ENCODE assay signal across 8 cellular contexts in genomic region chr14:61320806-61321384, GRCh38. TPM values are rescaled to one million over a fixed set of nuclear protein-coding genes. Genes with fewer than 3 reads are reported as not detected.
A peak's percentile ranks its signal among the peaks of the same experiment; 100 is the strongest.
DNase-seq lines count a peak whose midpoint lies in the region; ATAC-seq and TF ChIP-seq lines count a peak whose summit lies in the region.

No MANE protein-coding gene starts in this region.

- ATAC-seq in activated CD8-positive, alpha-beta T cell treated with anti-CD3 and anti-CD28 coated beads, Interleukin-2, amount 10 ng/mL, durations not matched to agents 7 days and 5 days = no peak
- no peak for ATAC-seq in HG02970 (IDR thresholded peaks at IDR 0.05; ENCODE audit: low FRiP score, unreplicated experiment)

- H3K4me3 ChIP-seq in HFF-Myc (replicated peaks; ENCODE audit: low read depth, low read length) (peak overlapping the region; percentile 39), hepatocyte (peak overlapping the region; percentile 83), spleen (peak overlapping the region; percentile 61 to 85 (median 70)), OCI-LY7 (ENCODE audit: low read depth, low read length, poor library complexity, severe bottlenecking) (no peak overlapping the region)

- peaks cover 16% of the 10 kb centered on the region for H3K4me1 Mint-ChIP-seq in activated CD8-positive, alpha-beta T cell treated with anti-CD3 and anti-CD28 coated beads, Interleukin-2, amount 10 ng/mL, durations not matched to agents 7 days and 5 days (ENCODE audit: low read depth)

- intact Hi-C loops in spleen (cut with DNase I; ENCODE audit: low total_unique reads) = no loop called here
- intact Hi-C loops in OCI-LY7 (cut with micrococcal nuclease; ENCODE audit: unreplicated experiment) = no loop called here

- H3K27me3 Mint-ChIP-seq in activated CD8-positive, alpha-beta T cell treated with anti-CD3 and anti-CD28 coated beads, Interleukin-2, amount 10 ng/mL, durations not matched to agents 7 days and 5 days (ENCODE audit: low read depth) = no peaks in the 10 kb centered on the region

- CTCF ChIA-PET in activated CD8-positive, alpha-beta T cell treated with anti-CD3 and anti-CD28 coated beads, Interleukin-2, amount 10 ng/mL, durations not matched to agents 7 days and 5 days (lab: Charles Lee) = interaction anchor here (0.6 to 5.4 kb wide), 6 partner anchors 9 to 69 kb away, joined by 3 to 51 read pairs (median 4); no protein-coding TSS in a partner anchor
- CTCF ChIA-PET in OCI-LY7 (lab: Charles Lee; ENCODE audit: unreplicated experiment) = no interaction called here

- BruUV-seq in OCI-LY7 (replicated peaks; lab: Mats Ljungman, UMichigan) = no TSS peak

- H3K36me3 Mint-ChIP-seq in activated CD8-positive, alpha-beta T cell treated with anti-CD3 and anti-CD28 coated beads, Interleukin-2, amount 10 ng/mL, durations not matched to agents 7 days and 5 days (ENCODE audit: low read depth) = peaks cover 37% of the 10 kb centered on the region

- H2AFZ ChIP-seq in hepatocyte = peak overlapping the region; percentile 98
- H2AFZ ChIP-seq in OCI-LY7 (ENCODE audit: low read length) = no peak overlapping the region

- H4K20me1 ChIP-seq in hepatocyte (ENCODE audit: insufficient read depth, poor library complexity, severe bottlenecking) (no peaks in the 10 kb centered on the region), OCI-LY7 (ENCODE audit: insufficient read depth, low read length) (no peaks in the 10 kb centered on the region)

- no peaks in the 10 kb centered on the region for H3K36me3 ChIP-seq in hepatocyte (replicated peaks; ENCODE audit: insufficient read depth, low read depth)
- no peaks in the 10 kb centered on the region for H3K36me3 ChIP-seq in spleen
- no peaks in the 10 kb centered on the region for H3K36me3 ChIP-seq in OCI-LY7 (ENCODE audit: insufficient read depth, low read length)

- H3K9me2 ChIP-seq in hepatocyte (replicated peaks; ENCODE audit: insufficient read depth) (no peaks in the 10 kb centered on the region), OCI-LY7 (ENCODE audit: insufficient read depth, low read length) (no peaks in the 10 kb centered on the region)

- H3K9me3 ChIP-seq in hepatocyte (ENCODE audit: low read depth) = no peaks in the 10 kb centered on the region
- peaks cover 0 to 4% (median 0%) of the 10 kb centered on the region in 8 donors for H3K9me3 ChIP-seq in spleen
- no peaks in the 10 kb centered on the region for H3K9me3 ChIP-seq in OCI-LY7 (ENCODE audit: low read length)

- no peaks in the 10 kb centered on the region for H3K9me3 Mint-ChIP-seq in activated CD8-positive, alpha-beta T cell treated with anti-CD3 and anti-CD28 coated beads, Interleukin-2, amount 10 ng/mL, durations not matched to agents 7 days and 5 days (ENCODE audit: insufficient read depth)

- H3K79me2 ChIP-seq in hepatocyte (no peaks in the 10 kb centered on the region), OCI-LY7 (ENCODE audit: insufficient read depth, low read depth, low read length) (no peaks in the 10 kb centered on the region)

- 40% methylated on average over 25 of the region's 29 CpGs for WGBS in hepatocyte (ENCODE audit: low lambda C conversion rate, missing lambda C conversion rate)
- 28 to 49% (median 37%) methylated on average over 16 to 29 of the region's 29 CpGs for WGBS in spleen, 5 donors

- TF ChIP-seq CTCF in HFF-Myc (IDR thresholded peaks at IDR 0.05; ENCODE audit: low read depth, low read length, missing control alignments) (no peak), hepatocyte (IDR thresholded peaks at IDR 0.05; ENCODE audit: poor library complexity) (no peak), spleen (IDR thresholded peaks at IDR 0.05 in 8 of 11, conservative IDR thresholded peaks at IDR 0.05 in 3 of 11) (no peak), OCI-LY7 (conservative IDR thresholded peaks at IDR 0.05; ENCODE audit: low read length) (no peak)

- POLR2A ChIA-PET in activated CD8-positive, alpha-beta T cell treated with anti-CD3 and anti-CD28 coated beads, Interleukin-2, amount 10 ng/mL, durations not matched to agents 7 days and 5 days (lab: Charles Lee) = interaction anchor here (0.6 to 9.2 kb wide), 16 partner anchors 14 to 374 kb away, joined by 3 to 223 read pairs (median 6); partner anchors contain the start of gene HIF1A
- POLR2A ChIA-PET in OCI-LY7 (lab: Charles Lee) = no interaction called here

- H3K4me1 ChIP-seq in hepatocyte (ENCODE audit: insufficient read depth) (peaks cover 6% of the 10 kb centered on the region), spleen (peaks cover 0 to 51% (median 19%) of the 10 kb centered on the region in 6 donors), OCI-LY7 (ENCODE audit: insufficient read depth, low read length, poor library complexity, severe bottlenecking) (no peaks in the 10 kb centered on the region)

- H3K27me3 ChIP-seq in hepatocyte = peaks cover 26% of the 10 kb centered on the region
- peaks cover 0 to 29% (median 0%) of the 10 kb centered on the region in 7 donors for H3K27me3 ChIP-seq in spleen (replicated peaks in 1 of 7)

- TF ChIP-seq POLR2A in spleen (IDR thresholded peaks at IDR 0.05) = no peak

- peak overlapping the region; percentile 57 for H3K4me3 Mint-ChIP-seq in activated CD8-positive, alpha-beta T cell treated with anti-CD3 and anti-CD28 coated beads, Interleukin-2, amount 10 ng/mL, durations not matched to agents 7 days and 5 days

- DNase-seq in HFF-Myc (ENCODE audit: extremely low read depth, low read depth) (no peak), hepatocyte (ENCODE audit: low spot score) (peak; percentile 10), spleen (no peak), DMS79 (lab: John Stamatoyannopoulos, UW) (no peak), OCI-LY7 (ENCODE audit: low spot score) (no peak)
- no peak for DNase-seq in activated CD8-positive, alpha-beta T cell treated with anti-CD3 and anti-CD28 coated beads, Interleukin-2, amount 10 ng/mL, durations not matched to agents 7 days and 5 days
- no peak for DNase-seq in stimulated activated CD4-positive, alpha-beta T cell treated with anti-CD3 and anti-CD28 coated beads, Interleukin-4, amount 100 ng/mL, for 1 hour

- peak overlapping the region; percentile 30 for H3K27ac Mint-ChIP-seq in activated CD8-positive, alpha-beta T cell treated with anti-CD3 and anti-CD28 coated beads, Interleukin-2, amount 10 ng/mL, durations not matched to agents 7 days and 5 days

- H3K4me2 ChIP-seq in hepatocyte (peak overlapping the region; percentile 97), OCI-LY7 (ENCODE audit: low read length) (no peak overlapping the region)

- H3K27ac ChIP-seq in hepatocyte (peak overlapping the region; percentile 51), spleen (peak overlapping the region; percentile 84 to 92 (median 90)), OCI-LY7 (ENCODE audit: low read depth, low read length, poor library complexity, severe bottlenecking) (no peak overlapping the region)

RNA-seq across cellular contexts. Expression of gene PRKCH, which starts 0.5 kb away (rescaled TPM):
- 100 to 1,000 TPM; 318 to 343 TPM for total RNA-seq in activated CD8-positive, alpha-beta T cell treated with anti-CD3 and anti-CD28 coated beads, Interleukin-2, amount 10 ng/mL, durations not matched to agents 7 days and 5 days
- total RNA-seq in hepatocyte = 11.2 and 16.3 TPM in 2 replicates
- polyA plus RNA-seq in hepatocyte = 7.1 and 8.7 TPM in 2 replicates
- 100 to 1,000 TPM in 6 of 7 donors, 10 to 100 TPM in 1; 90.6 to 184 (median 110) TPM for total RNA-seq in spleen
- 10 to 100 TPM; 10.0 to 18.0 (median 12.3) TPM for polyA plus RNA-seq in spleen
- total RNA-seq in OCI-LY7 (2014; rRNA removed; shearing (Covaris generic)) = 0.72 and 0.85 TPM in 2 replicates
- total RNA-seq in OCI-LY7 (2022) = 0.42 and 2.3 TPM in 2 replicates

RNA-seq across cellular contexts. Expression of gene TMEM30B, which starts 39.8 kb away (rescaled TPM):
- under 1 TPM; 0.52 to 0.66 TPM for total RNA-seq in activated CD8-positive, alpha-beta T cell treated with anti-CD3 and anti-CD28 coated beads, Interleukin-2, amount 10 ng/mL, durations not matched to agents 7 days and 5 days
- total RNA-seq in hepatocyte (15.8 and 18.2 TPM in 2 replicates), spleen (1 to 10 TPM in 1 of 7 donors, under 1 TPM in 6; 0.46 to 1.0 (median 0.77) TPM), OCI-LY7 (2022) (not detected in 2 replicates)
- polyA plus RNA-seq in hepatocyte (12.4 and 19.3 TPM in 2 replicates), spleen (under 1 TPM; 0.17 to 0.38 (median 0.36) TPM)
- not detected in 2 replicates for total RNA-seq in OCI-LY7 (2014; rRNA removed; shearing (Covaris generic))
